ENCODE assay signal across 8 cellular contexts in genomic region chr1:95233737-95234493, GRCh38. TPM values are rescaled to one million over a fixed set of nuclear protein-coding genes. Genes with fewer than 3 reads are reported as not detected.
DNase-seq lines count a peak whose midpoint lies in the region; ATAC-seq, FAIRE-seq and TF ChIP-seq lines count a peak whose summit lies in the region.

RWDD3 (plus strand) TSS chr1:95234210; CDS start chr1:95234231, 21 bp downstream.

- H3K4me1 Mint-ChIP-seq in CD14-positive monocyte = peaks cover 23% of the 10 kb centered on the region

- H3K9me3 ChIP-seq in HepG2 (ENCODE audit: low read length) = no peaks in the 10 kb centered on the region

- H3K27me3 Mint-ChIP-seq in CD14-positive monocyte (ENCODE audit: low read depth in 3 of 3) = peaks cover 5 to 32% (median 27%) of the 10 kb centered on the region in 3 donors

- H3K9me3 Mint-ChIP-seq in CD14-positive monocyte = peaks cover 0 to 5% (median 0%) of the 10 kb centered on the region in 7 donors

- H3K4me2 ChIP-seq in HepG2 (ENCODE audit: low read depth, low read length) = peak within 1 kb of the TSS; percentile 96

- peak within 1 kb of the TSS; percentile 71 to 88 (median 80) for H3K27ac Mint-ChIP-seq in CD14-positive monocyte

- TF ChIP-seq RAD21 in HepG2 (CRISPR knock-in tag; IDR thresholded peaks at IDR 0.05) = peak; percentile 96

- 0% methylated on average over 6 of the region's 71 CpGs for WGBS in HepG2 (ENCODE audit: low lambda C conversion rate)

- BruUV-seq in HepG2 (replicated peaks; lab: Mats Ljungman, UMichigan) = no TSS peak

- H2AFZ ChIP-seq in HepG2 (ENCODE audit: low read length) = no peak within 1 kb of the TSS

- peak; percentile 83 to 91 for TF ChIP-seq POLR2A in HepG2 (IDR thresholded peaks at IDR 0.05; ENCODE audit: insufficient read depth in 1 of 2, low read depth in 2 of 2, low read length in 2 of 2)

- H3K4me1 ChIP-seq in HepG2 (ENCODE audit: insufficient read depth, low read length) = peaks cover 53% of the 10 kb centered on the region

- POLR2A ChIA-PET in HepG2 (lab: Yijun Ruan, JAX) = interaction anchor here (0.7 to 2.2 kb wide), 20 partner anchors 8 to 380 kb away, joined by 3 to 36 read pairs (median 4); partner anchors contain the start of genes ALG14 and TLCD4

- peaks cover 8 to 13% of the 10 kb centered on the region in 2 donors for H3K36me3 Mint-ChIP-seq in CD14-positive monocyte

- peak within 1 kb of the TSS; percentile 82 to 98 (median 98) for H3K4me3 ChIP-seq in HepG2 (replicated peaks in 1 of 3; ENCODE audit: insufficient read depth in 1 of 3, low read depth in 2 of 3, low read length in 3 of 3)

- in situ Hi-C loops in HepG2 (cut with HindIII; ENCODE audit: extremely low pct_ligation_motif_present, low pct_unique_long_range_greater_than_20kb) = loop anchor here (10.0 to 25.0 kb wide), 2 partner anchors 149 to 372 kb away; no protein-coding TSS in a partner anchor

- H3K79me2 ChIP-seq in HepG2 (ENCODE audit: insufficient read depth, low read length) = peaks cover 22% of the 10 kb centered on the region

- FAIRE-seq in HepG2 (lab: Jason Lieb, UNC) = peak; percentile 23

- intact Hi-C loops in CD14-positive monocyte (cut with micrococcal nuclease) (loop anchor here (10.0 kb wide), 2 partner anchors 159 to 379 kb away; partner anchors contain the start of gene ALG14 (in 1 of the 2)), HepG2 (cut with micrococcal nuclease; ENCODE audit: unreplicated experiment) (loop anchor here (1.0 to 5.0 kb wide), 7 partner anchors 67 to 379 kb away; partner anchors contain the start of genes ALG14, CNN3 and TLCD4)

- TF ChIP-seq EP300 in HepG2 (IDR thresholded peaks at IDR 0.05; ENCODE audit: low read depth in 2 of 2, low read length in 2 of 2) = peak in 1 of 2 experiments; percentile 18; a peak in 1 of 4 replicates
- no peak; the same call in 1 of the 2 replicates for TF ChIP-seq EP300 in HepG2 (CRISPR knock-in tag; IDR thresholded peaks at IDR 0.05; ENCODE audit: borderline replicate concordance)

- ATAC-seq in HG03457 (IDR thresholded peaks at IDR 0.05; ENCODE audit: unreplicated experiment) = peak; percentile 96
- peak; percentile 92 for ATAC-seq in HepG2

- TF ChIP-seq CTCF in CD14-positive monocyte (IDR thresholded peaks at IDR 0.05) = peak; percentile 89
- TF ChIP-seq CTCF in HepG2 (CRISPR knock-in tag; IDR thresholded peaks at IDR 0.05) = peak; percentile 86

- CTCF ChIA-PET in HepG2 (lab: Yijun Ruan, JAX; ENCODE audit: low intra/inter-chr PET ratio, low total read pairs) = interaction anchor here (0.7 to 1.6 kb wide), 2 partner anchors 117 to 149 kb away, joined by 3 to 6 read pairs; partner anchors contain the start of gene TLCD4

- no peaks in the 10 kb centered on the region; a peak in 1 of 5 replicates for H3K27me3 ChIP-seq in HepG2 (ENCODE audit: control insufficient read depth in 1 of 2, insufficient read depth in 2 of 2, low read length in 2 of 2)

- peak within 1 kb of the TSS; percentile 92 for H3K9ac ChIP-seq in HepG2 (ENCODE audit: insufficient read depth, low read depth, low read length)

- peak within 1 kb of the TSS; percentile 87 to 92 for H3K4me3 Mint-ChIP-seq in CD14-positive monocyte

- DNase-seq in CD14-positive monocyte (ENCODE audit: low spot score) (peak; percentile 88), GM19240 (ENCODE audit: insufficient read length, low spot score) (peak; percentile 64), NCI-H526 treated with DMSO at 0.1 percent for 48 hours (lab: John Stamatoyannopoulos, UW) (peak; percentile 53), dedifferentiated amniotic fluid mesenchymal stem cell (ENCODE audit: extremely low spot score) (peak; percentile 91), HepG2 (ENCODE audit: low spot score) (peak; percentile 64)
- DNase-seq in activated CD4-positive, alpha-beta T cell treated with anti-CD3 and anti-CD28 coated beads, Interleukin-2, amount 50 U/mL, for 1 hour = peak; percentile 91
- DNase-seq in stimulated activated CD4-positive, alpha-beta T cell treated with anti-CD3 and anti-CD28 coated beads, Interleukin-4, amount 100 ng/mL, for 1 hour = peak; percentile 95

- no peaks in the 10 kb centered on the region; the same call in 1 of the 2 replicates for H4K20me1 ChIP-seq in HepG2 (ENCODE audit: insufficient read depth, low read length)

- peaks cover 0 to 1% of the 10 kb centered on the region in 2 experiments; a peak in 1 of 5 replicates for H3K36me3 ChIP-seq in HepG2 (replicated peaks in 1 of 2; ENCODE audit: control insufficient read depth in 1 of 2, insufficient read depth in 2 of 2, low read length in 2 of 2)

- H3K27ac ChIP-seq in HepG2 (ENCODE audit: extremely low read length, insufficient read depth, low read length) = peak within 1 kb of the TSS; percentile 95

TF ChIP-seq in HepG2, 621 proteins besides CTCF, POLR2A, EP300 and RAD21 (continues in another document):
- TF ChIP-seq ZFP36 (IDR thresholded peaks at IDR 0.05; ENCODE audit: borderline replicate concordance, low read depth, low read length, partially characterized antibody) = no peak
- TF ChIP-seq LBX2 (CRISPR knock-in tag; IDR thresholded peaks at IDR 0.05; ENCODE audit: borderline replicate concordance) = peak; percentile 66; the same call in 1 of the 2 replicates
- TF ChIP-seq KMT2A (CRISPR knock-in tag; IDR thresholded peaks at IDR 0.05) = peak; percentile 78
- TF ChIP-seq NONO (IDR thresholded peaks at IDR 0.05) = no peak
- TF ChIP-seq NONO (CRISPR knock-in tag; conservative IDR thresholded peaks at IDR 0.05) = peak; percentile 73
- TF ChIP-seq SP4 (CRISPR knock-in tag; IDR thresholded peaks at IDR 0.05) = peak; percentile 61
- TF ChIP-seq ZNF747 (CRISPR knock-in tag; IDR thresholded peaks at IDR 0.05; ENCODE audit: borderline replicate concordance) = no peak; the same call in none of the 2 replicates
- peak; percentile 86 for TF ChIP-seq ZNF451 (CRISPR knock-in tag; IDR thresholded peaks at IDR 0.05)
- no peak for TF ChIP-seq ATAD3A (CRISPR knock-in tag; IDR thresholded peaks at IDR 0.05)
- TF ChIP-seq ZNF3 (CRISPR knock-in tag; IDR thresholded peaks at IDR 0.05) = no peak
- TF ChIP-seq ZNF788 (CRISPR knock-in tag; IDR thresholded peaks at IDR 0.05; ENCODE audit: borderline replicate concordance) = peak; percentile 54; the same call in 1 of the 2 replicates
- no peak for TF ChIP-seq ZMYM2 (CRISPR knock-in tag; IDR thresholded peaks at IDR 0.05)
- no peak for TF ChIP-seq DPF2 (CRISPR knock-in tag; IDR thresholded peaks at IDR 0.05; ENCODE audit: borderline replicate concordance, low read depth)
- peak; percentile 62; the same call in 1 of the 2 replicates for TF ChIP-seq ZNF362 (CRISPR knock-in tag; IDR thresholded peaks at IDR 0.05; ENCODE audit: borderline replicate concordance)
- no peak for TF ChIP-seq NRL (CRISPR knock-in tag; IDR thresholded peaks at IDR 0.05; ENCODE audit: borderline replicate concordance)
- no peak for TF ChIP-seq ZNF18 (CRISPR knock-in tag; IDR thresholded peaks at IDR 0.05; ENCODE audit: insufficient replicate concordance)

RNA-seq across cellular contexts. Expression of gene RWDD3, which starts in this region (rescaled TPM):
- polyA plus RNA-seq in CD14-positive monocyte (10 to 100 TPM; 18.1 to 20.1 TPM), HepG2 (2011; rRNA removed) (16.2 and 18.3 TPM in 2 replicates)
- total RNA-seq in HepG2 (2016; rRNA removed; fragmentation: Illumina TruSeq; extraction: Trizol) = 21.2 and 22.7 TPM in 2 replicates
- 4.8 and 7.5 TPM in 2 replicates for total RNA-seq in HepG2 (2016; cell fraction: cytosol; rRNA removed; fragmentation: Illumina TruSeq; extraction: Trizol; ENCODE audit: low read depth)
- 20.5 and 25.9 TPM in 2 replicates for total RNA-seq in HepG2 (2016; cell fraction: insoluble cytoplasmic fraction; rRNA removed; fragmentation: Illumina TruSeq; extraction: Trizol)
- 15.8 and 16.6 TPM in 2 replicates for total RNA-seq in HepG2 (2016; cell fraction: membrane; rRNA removed; fragmentation: Illumina TruSeq; extraction: Trizol)
- total RNA-seq in HepG2 (2016; cell fraction: nucleus; rRNA removed; fragmentation: Illumina TruSeq; extraction: Trizol) = 26.9 and 28.8 TPM in 2 replicates
- 8.0 and 10.2 TPM in 2 replicates for polyA plus RNA-seq in HepG2 (2011; cell fraction: cytosol; rRNA removed)
- 17.2 and 19.7 TPM in 2 replicates for polyA plus RNA-seq in HepG2 (2011; cell fraction: nucleus; rRNA removed)
- 15.3 and 20.4 TPM in 2 replicates for polyA plus RNA-seq in HepG2 (2012)
- polyA plus RNA-seq in HepG2 (2016; cell fraction: cytosol; fragmentation: Illumina TruSeq; extraction: Trizol; ENCODE audit: low read depth) = 7.6 and 10.7 TPM in 2 replicates
- polyA plus RNA-seq in HepG2 (2016; cell fraction: insoluble cytoplasmic fraction; fragmentation: Illumina TruSeq; extraction: Trizol; ENCODE audit: low read depth) = 23.8 and 27.0 TPM in 2 replicates
- 13.8 and 14.0 TPM in 2 replicates for polyA plus RNA-seq in HepG2 (2016; cell fraction: membrane; fragmentation: Illumina TruSeq; extraction: Trizol; ENCODE audit: low read depth)
- 43.8 and 46.3 TPM in 2 replicates for polyA plus RNA-seq in HepG2 (2016; cell fraction: nucleus; fragmentation: Illumina TruSeq; extraction: Trizol; ENCODE audit: insufficient read depth, low read depth)
- 2.3 and 4.1 TPM in 2 replicates for polyA minus RNA-seq in HepG2 (2011; rRNA and poly(A)+ RNA removed; ENCODE audit: low replicate concordance)
- 3.7 and 4.5 TPM in 2 replicates for polyA minus RNA-seq in HepG2 (2011; cell fraction: cytosol; rRNA and poly(A)+ RNA removed)
- polyA minus RNA-seq in HepG2 (2011; cell fraction: nucleus; rRNA and poly(A)+ RNA removed) = 17.4 and 24.0 TPM in 2 replicates

Comparison
In these comparisons a context has a peak if more than half of its experiments do, and no peak if none do; other contexts are left out.
1. Peak in every context shown above with its lines: DNase-seq, ATAC-seq, H3K4me3 ChIP-seq and H3K27ac ChIP-seq.